ENCODE assay signal across 14 cellular contexts in the genomic region with DNA sequence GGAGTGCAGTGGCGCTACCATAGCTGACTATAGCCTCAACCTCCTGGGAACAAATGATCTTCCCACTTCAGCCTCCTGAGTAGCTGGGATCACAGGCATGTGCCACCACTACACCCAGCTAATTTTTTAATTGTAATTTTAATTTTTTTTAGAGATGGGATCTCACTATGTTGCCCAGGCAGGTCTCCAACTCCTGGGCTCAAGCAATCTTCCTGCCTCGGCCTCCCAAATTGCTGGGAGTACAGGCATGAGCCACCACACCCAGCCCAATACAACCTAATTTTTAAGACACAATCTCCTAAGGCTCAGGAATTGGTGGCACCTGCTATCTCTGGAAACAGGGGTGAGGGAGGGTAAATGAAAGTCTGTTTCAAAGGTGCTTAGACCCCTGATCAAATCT. TPM values are rescaled to one million over a fixed set of nuclear protein-coding genes. Genes with fewer than 3 reads are reported as not detected.
A peak's percentile ranks its signal among the peaks of the same experiment; 100 is the strongest.
DNase-seq lines count a peak whose midpoint lies in the region; ATAC-seq and TF ChIP-seq lines count a peak whose summit lies in the region.
"Had no signal": no experiment of that assay in that cellular context is flagged by ENCODE, and none has a peak within 500 bp of the region (broad histone marks: within the 10 kb centered on the region; RNA-seq: fewer than 3 reads in every experiment).

No MANE protein-coding gene starts in this region.

- POLR2A ChIA-PET in CD8-positive, alpha-beta memory T cell (lab: Charles Lee) = no interaction called here
- POLR2A ChIA-PET in HEK293 (lab: Yijun Ruan, JAX) = no interaction called here

- TF ChIP-seq POLR2A in uterus (IDR thresholded peaks at IDR 0.05) = no peak

- no peak for DNase-seq in CD8-positive, alpha-beta memory T cell
- DNase-seq in activated T-helper 2 cell treated with anti-CD3 and anti-CD28 coated beads, Interferon-gamma antibody, Interleukin-2, Interleukin-4, amounts not matched to agents 10 μg/mL and 5 μg/mL and 100 μg/mL, durations not matched to agents 14 hours and 24 hours and 36 hours (ENCODE audit: low spot score) = no peak
- DNase-seq in naive B cell (no peak), CD14-positive monocyte (ENCODE audit: low spot score) (no peak), uterus (no peak), NCI-H226 (no peak)
- DNase-seq: activated CD8-positive, alpha-beta memory T cell treated with anti-CD3 and anti-CD28 coated beads, Interleukin-2, amount 50 U/mL, for 48 hours; dorsolateral prefrontal cortex; NCI-H2029; NCI-H748 treated with DMSO at 0.1 percent for 48 hours had no signal

- H3K36me3 Mint-ChIP-seq in CD8-positive, alpha-beta memory T cell = peaks cover 25 to 89% (median 40%) of the 10 kb centered on the region in 3 donors
- H3K36me3 Mint-ChIP-seq in activated T-helper 2 cell treated with anti-CD3 and anti-CD28 coated beads, Interferon-gamma antibody, Interleukin-2, Interleukin-4, amounts not matched to agents 10 μg/mL and 5 μg/mL and 100 μg/mL, durations not matched to agents 14 hours and 24 hours and 36 hours (ENCODE audit: low read depth) = peaks cover 90% of the 10 kb centered on the region
- H3K36me3 Mint-ChIP-seq in naive B cell = peaks cover 34 to 50% of the 10 kb centered on the region in 2 donors
- peaks cover 76 to 82% of the 10 kb centered on the region in 2 donors for H3K36me3 Mint-ChIP-seq in CD14-positive monocyte

- CTCF ChIA-PET in CD8-positive, alpha-beta memory T cell (lab: Charles Lee) = interaction anchor here (0.9 to 1.7 kb wide), 3 partner anchors 14 to 36 kb away, joined by 3 read pairs; partner anchors contain the start of genes PPIL6 and SMPD2
- CTCF ChIA-PET in HEK293 (lab: Yijun Ruan, JAX) = interaction anchor here (0.9 kb wide), 1 partner anchor 35 kb away, joined by 3 read pairs; no protein-coding TSS in a partner anchor

- no peaks in the 10 kb centered on the region for H3K9me3 Mint-ChIP-seq in CD8-positive, alpha-beta memory T cell
- no peaks in the 10 kb centered on the region for H3K9me3 Mint-ChIP-seq in activated T-helper 2 cell treated with anti-CD3 and anti-CD28 coated beads, Interferon-gamma antibody, Interleukin-2, Interleukin-4, amounts not matched to agents 10 μg/mL and 5 μg/mL and 100 μg/mL, durations not matched to agents 14 hours and 24 hours and 36 hours
- H3K9me3 Mint-ChIP-seq in naive B cell = peaks cover 0 to 1% (median 0%) of the 10 kb centered on the region in 7 donors
- no peaks in the 10 kb centered on the region for H3K9me3 Mint-ChIP-seq in CD14-positive monocyte

- H3K27ac ChIP-seq in CD8-positive, alpha-beta memory T cell (ENCODE audit: low read depth, low read length) = no peak overlapping the region
- H3K27ac ChIP-seq in HEK293 (ENCODE audit: extremely low read depth, low read depth, low read length) (no peak overlapping the region), uterus (no peak overlapping the region)

- H3K9me3 ChIP-seq in CD8-positive, alpha-beta memory T cell (ENCODE audit: low read length) = no peaks in the 10 kb centered on the region
- no peaks in the 10 kb centered on the region for H3K9me3 ChIP-seq in HEK293 (ENCODE audit: control insufficient read depth, insufficient read depth, low read depth, low read length)
- H3K9me3 ChIP-seq in uterus = no peaks in the 10 kb centered on the region
- H3K9me3 ChIP-seq: HAP-1 had no signal

- no peaks in the 10 kb centered on the region for H3K27me3 Mint-ChIP-seq in CD8-positive, alpha-beta memory T cell
- no peaks in the 10 kb centered on the region for H3K27me3 Mint-ChIP-seq in activated T-helper 2 cell treated with anti-CD3 and anti-CD28 coated beads, Interferon-gamma antibody, Interleukin-2, Interleukin-4, amounts not matched to agents 10 μg/mL and 5 μg/mL and 100 μg/mL, durations not matched to agents 14 hours and 24 hours and 36 hours (ENCODE audit: low read depth)
- H3K27me3 Mint-ChIP-seq in naive B cell (no peaks in the 10 kb centered on the region), CD14-positive monocyte (ENCODE audit: low read depth in 3 of 3) (no peaks in the 10 kb centered on the region)

- H3K36me3 ChIP-seq in CD8-positive, alpha-beta memory T cell (ENCODE audit: insufficient read depth, low read length) = peaks cover 29% of the 10 kb centered on the region
- H3K36me3 ChIP-seq in HEK293 (ENCODE audit: control insufficient read depth in 2 of 2, insufficient read depth in 1 of 2, low read length in 2 of 2) (peaks cover 27 to 90% of the 10 kb centered on the region in 2 experiments; a peak in 2 of 3 replicates), uterus (no peaks in the 10 kb centered on the region)

- H3K27ac Mint-ChIP-seq in CD8-positive, alpha-beta memory T cell = peak overlapping the region in 5 of 8 donors; percentile 23 to 89 (median 81)
- peak overlapping the region; percentile 90 for H3K27ac Mint-ChIP-seq in activated T-helper 2 cell treated with anti-CD3 and anti-CD28 coated beads, Interferon-gamma antibody, Interleukin-2, Interleukin-4, amounts not matched to agents 10 μg/mL and 5 μg/mL and 100 μg/mL, durations not matched to agents 14 hours and 24 hours and 36 hours
- peak overlapping the region in 5 of 6 donors; percentile 70 to 96 (median 93) for H3K27ac Mint-ChIP-seq in naive B cell
- H3K27ac Mint-ChIP-seq in CD14-positive monocyte = peak overlapping the region in 1 of 7 donors; percentile 61

- H3K4me1 ChIP-seq in CD8-positive, alpha-beta memory T cell (ENCODE audit: insufficient read depth, low read length) = peaks cover 54% of the 10 kb centered on the region
- H3K4me1 ChIP-seq in HEK293 (ENCODE audit: control insufficient read depth, insufficient read depth, low read length) = 0 out of 2 replicates have a peak, but pooled peaks cover 3% of the 10 kb centered on the region
- peaks cover 0 to 9% of the 10 kb centered on the region in 2 donors for H3K4me1 ChIP-seq in uterus

- peaks cover 76 to 93% (median 92%) of the 10 kb centered on the region in 3 donors for H3K4me1 Mint-ChIP-seq in CD8-positive, alpha-beta memory T cell
- H3K4me1 Mint-ChIP-seq in activated T-helper 2 cell treated with anti-CD3 and anti-CD28 coated beads, Interferon-gamma antibody, Interleukin-2, Interleukin-4, amounts not matched to agents 10 μg/mL and 5 μg/mL and 100 μg/mL, durations not matched to agents 14 hours and 24 hours and 36 hours (ENCODE audit: low read depth) = peaks cover 71% of the 10 kb centered on the region
- H3K4me1 Mint-ChIP-seq in naive B cell (peaks cover 62 to 88% (median 73%) of the 10 kb centered on the region in 3 donors), CD14-positive monocyte (peaks cover 54% of the 10 kb centered on the region)

- no peak for ATAC-seq in naive B cell (ENCODE audit: low read depth in 2 of 2)
- no peak for ATAC-seq in HG02610 (IDR thresholded peaks at IDR 0.05; ENCODE audit: unreplicated experiment)

- no peaks in the 10 kb centered on the region for H3K27me3 ChIP-seq in CD8-positive, alpha-beta memory T cell (ENCODE audit: insufficient read depth, low read length, poor library complexity, severe bottlenecking)
- H3K27me3 ChIP-seq in uterus = no peaks in the 10 kb centered on the region
- H3K27me3 ChIP-seq: dorsolateral prefrontal cortex had no signal

- TF ChIP-seq CTCF in HEK293 (tag by site-specific recombination; IDR thresholded peaks at IDR 0.05) (no peak), CD14-positive monocyte (IDR thresholded peaks at IDR 0.05) (no peak), uterus (IDR thresholded peaks at IDR 0.05) (no peak)

- intact Hi-C loops in activated T-helper 2 cell treated with anti-CD3 and anti-CD28 coated beads, Interferon-gamma antibody, Interleukin-2, Interleukin-4, amounts not matched to agents 10 μg/mL and 5 μg/mL and 100 μg/mL, durations not matched to agents 14 hours and 24 hours and 36 hours (cut with micrococcal nuclease) = no loop called here
- intact Hi-C loops in CD14-positive monocyte (cut with micrococcal nuclease) = no loop called here
- intact Hi-C loops in uterus (cut with DNase I; ENCODE audit: low total_unique reads) = no loop called here

- no peak overlapping the region for H3K4me3 ChIP-seq in CD8-positive, alpha-beta memory T cell (ENCODE audit: low read length)
- H3K4me3 ChIP-seq in HEK293 (ENCODE audit: low read depth, low read length) = no peak overlapping the region
- H3K4me3 ChIP-seq in uterus = no peak overlapping the region
- H3K4me3 ChIP-seq: HAP-1, lung had no signal

- peak overlapping the region; percentile 68 to 99 (median 78) for H3K4me3 Mint-ChIP-seq in CD8-positive, alpha-beta memory T cell
- H3K4me3 Mint-ChIP-seq in activated T-helper 2 cell treated with anti-CD3 and anti-CD28 coated beads, Interferon-gamma antibody, Interleukin-2, Interleukin-4, amounts not matched to agents 10 μg/mL and 5 μg/mL and 100 μg/mL, durations not matched to agents 14 hours and 24 hours and 36 hours (ENCODE audit: low read depth) = peak overlapping the region; percentile 78
- H3K4me3 Mint-ChIP-seq in naive B cell (peak overlapping the region; percentile 81 to 97 (median 88)), CD14-positive monocyte (no peak overlapping the region)

RNA-seq across cellular contexts. Expression of gene ZBTB24, which starts 5.8 kb away (rescaled TPM):
- total RNA-seq in CD8-positive, alpha-beta memory T cell = 10 to 100 TPM; 19.5 to 19.9 TPM
- 7.5 TPM for polyA plus RNA-seq in CD8-positive, alpha-beta memory T cell
- 17.7 and 18.8 TPM in 2 replicates for total RNA-seq in activated T-helper 2 cell treated with anti-CD3 and anti-CD28 coated beads, Interferon-gamma antibody, Interleukin-2, Interleukin-4, amounts not matched to agents 10 μg/mL and 5 μg/mL and 100 μg/mL, durations not matched to agents 14 hours and 24 hours and 36 hours
- polyA plus RNA-seq in naive B cell (ENCODE audit: low read depth in 6 of 6) (10 to 100 TPM; 12.0 to 18.5 (median 16.3) TPM), CD14-positive monocyte (1 to 10 TPM; 3.4 to 4.7 TPM)
- total RNA-seq in uterus = 10 to 100 TPM in 2 of 4 donors, 1 to 10 TPM in 2; 4.4 to 12.6 (median 9.0) TPM

RNA-seq across cellular contexts. Expression of gene MICAL1, which starts 21.6 kb away (rescaled TPM):
- 10 to 100 TPM; 33.2 to 34.7 TPM for total RNA-seq in CD8-positive, alpha-beta memory T cell
- polyA plus RNA-seq in CD8-positive, alpha-beta memory T cell = 18.8 TPM
- total RNA-seq in activated T-helper 2 cell treated with anti-CD3 and anti-CD28 coated beads, Interferon-gamma antibody, Interleukin-2, Interleukin-4, amounts not matched to agents 10 μg/mL and 5 μg/mL and 100 μg/mL, durations not matched to agents 14 hours and 24 hours and 36 hours = 47.8 and 51.8 TPM in 2 replicates
- polyA plus RNA-seq in naive B cell (ENCODE audit: low read depth in 6 of 6) (10 to 100 TPM in 5 of 6 donors, 1 to 10 TPM in 1; 8.4 to 26.7 (median 16.1) TPM), CD14-positive monocyte (10 to 100 TPM in 1 of 2 donors, 1 to 10 TPM in 1; 7.5 to 13.2 TPM)
- total RNA-seq in uterus = 10 to 100 TPM; 27.2 to 46.1 (median 36.2) TPM

RNA-seq across cellular contexts. Expression of gene SMPD2, which starts 36.7 kb away (rescaled TPM):
- total RNA-seq in CD8-positive, alpha-beta memory T cell = 10 to 100 TPM; 15.1 to 15.8 TPM
- 9.4 TPM for polyA plus RNA-seq in CD8-positive, alpha-beta memory T cell
- 14.7 and 17.5 TPM in 2 replicates for total RNA-seq in activated T-helper 2 cell treated with anti-CD3 and anti-CD28 coated beads, Interferon-gamma antibody, Interleukin-2, Interleukin-4, amounts not matched to agents 10 μg/mL and 5 μg/mL and 100 μg/mL, durations not matched to agents 14 hours and 24 hours and 36 hours
- 10 to 100 TPM; 24.1 to 45.5 (median 33.5) TPM for polyA plus RNA-seq in naive B cell (ENCODE audit: low read depth in 6 of 6)
- polyA plus RNA-seq in CD14-positive monocyte = 10 to 100 TPM in 1 of 2 donors, 1 to 10 TPM in 1; 9.5 to 12.3 TPM
- total RNA-seq in uterus = 10 to 100 TPM in 2 of 4 donors, 1 to 10 TPM in 2; 2.8 to 16.3 (median 8.5) TPM

RNA-seq across cellular contexts. Expression of gene PPIL6, which starts 36.8 kb away (rescaled TPM):
- total RNA-seq in CD8-positive, alpha-beta memory T cell = under 1 TPM in 1 of 2 experiments, not detected in 1; 0.13 TPM
- 0.46 TPM for polyA plus RNA-seq in CD8-positive, alpha-beta memory T cell
- total RNA-seq in activated T-helper 2 cell treated with anti-CD3 and anti-CD28 coated beads, Interferon-gamma antibody, Interleukin-2, Interleukin-4, amounts not matched to agents 10 μg/mL and 5 μg/mL and 100 μg/mL, durations not matched to agents 14 hours and 24 hours and 36 hours = 0.32 TPM in 1 of 2 replicates, not detected in the other
- polyA plus RNA-seq in naive B cell (ENCODE audit: low read depth in 6 of 6) (1 to 10 TPM; 1.1 to 3.9 (median 2.4) TPM), CD14-positive monocyte (under 1 TPM; 0.14 to 0.28 TPM)
- 10 to 100 TPM in 1 of 4 donors, 1 to 10 TPM in 2, under 1 TPM in 1; 0.59 to 18.0 (median 4.6) TPM for total RNA-seq in uterus

Comparison
In these comparisons a context has a peak if more than half of its experiments do, and no peak if none do; other contexts are left out.
1. H3K4me3 Mint-ChIP-seq: peak in CD8-positive, alpha-beta memory T cell (7 of 7), activated T-helper 2 cell treated with anti-CD3 and anti-CD28 coated beads, Interferon-gamma antibody, Interleukin-2, Interleukin-4, amounts not matched to agents 10 μg/mL and 5 μg/mL and 100 μg/mL, durations not matched to agents 14 hours and 24 hours and 36 hours (single experiment) and naive B cell (8 of 8); none in CD14-positive monocyte (0 of 2).